ENCODE assay signal across 2 cellular contexts in the genomic region with DNA sequence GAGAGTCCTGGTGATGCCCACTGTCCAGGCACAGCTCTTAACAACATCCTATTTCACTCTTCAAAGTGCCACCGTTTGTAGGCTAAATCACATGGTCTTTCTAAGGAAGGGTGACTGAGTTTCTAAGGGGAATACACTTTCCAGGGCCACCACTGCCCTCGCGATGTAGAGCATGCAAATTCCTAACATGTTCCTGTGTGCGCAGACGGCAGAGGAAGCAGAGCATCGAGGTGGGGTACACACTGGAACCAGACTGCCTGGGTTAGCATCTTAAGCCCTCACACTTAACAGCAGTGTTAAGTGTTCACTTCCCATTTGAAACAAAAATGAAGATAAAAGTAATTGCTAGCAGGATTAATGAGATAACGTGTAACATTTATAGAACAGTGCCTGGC.
TF ChIP-seq lines count a peak whose summit lies in the region.

No MANE protein-coding gene starts in this region.

TF ChIP-seq in SK-N-SH, 30 proteins besides CTCF, POLR2A, EP300 and RAD21:
- TF ChIP-seq CHD2 (IDR thresholded peaks at IDR 0.05; ENCODE audit: low read length, partially characterized antibody) (no peak), TEAD4 (IDR thresholded peaks at IDR 0.05; ENCODE audit: borderline replicate concordance, insufficient read depth) (no peak), RXRA (IDR thresholded peaks at IDR 0.05; ENCODE audit: borderline replicate concordance, low read depth) (no peak), TAF1 (IDR thresholded peaks at IDR 0.05; ENCODE audit: borderline replicate concordance, low read depth, low read length) (no peak), MAX (IDR thresholded peaks at IDR 0.05; ENCODE audit: low read depth) (no peak), MXI1 (IDR thresholded peaks at IDR 0.05; ENCODE audit: low read depth, low read length) (no peak), USF2 (IDR thresholded peaks at IDR 0.05; ENCODE audit: borderline replicate concordance, low read depth, low read length) (no peak)

TF ChIP-seq in SK-N-SH treated with all-trans-retinoic acid at 6 μM for 48 hours, 23 proteins besides CTCF, POLR2A, EP300 and RAD21:
- TF ChIP-seq CSDC2 (CRISPR knock-in tag; IDR thresholded peaks at IDR 0.05): no peak
- no peak for TF ChIP-seq BACH2 (CRISPR knock-in tag; IDR thresholded peaks at IDR 0.05; ENCODE audit: borderline replicate concordance)
- no peak for TF ChIP-seq ZNF565 (CRISPR knock-in tag; conservative IDR thresholded peaks at IDR 0.05; ENCODE audit: low read depth)
- TF ChIP-seq CSRNP3 (CRISPR knock-in tag; IDR thresholded peaks at IDR 0.05): no peak
- no peak for TF ChIP-seq SNAI2 (CRISPR knock-in tag; IDR thresholded peaks at IDR 0.05)
- no peak for TF ChIP-seq ZFP3 (CRISPR knock-in tag; IDR thresholded peaks at IDR 0.05)
- TF ChIP-seq, protein P1, sequence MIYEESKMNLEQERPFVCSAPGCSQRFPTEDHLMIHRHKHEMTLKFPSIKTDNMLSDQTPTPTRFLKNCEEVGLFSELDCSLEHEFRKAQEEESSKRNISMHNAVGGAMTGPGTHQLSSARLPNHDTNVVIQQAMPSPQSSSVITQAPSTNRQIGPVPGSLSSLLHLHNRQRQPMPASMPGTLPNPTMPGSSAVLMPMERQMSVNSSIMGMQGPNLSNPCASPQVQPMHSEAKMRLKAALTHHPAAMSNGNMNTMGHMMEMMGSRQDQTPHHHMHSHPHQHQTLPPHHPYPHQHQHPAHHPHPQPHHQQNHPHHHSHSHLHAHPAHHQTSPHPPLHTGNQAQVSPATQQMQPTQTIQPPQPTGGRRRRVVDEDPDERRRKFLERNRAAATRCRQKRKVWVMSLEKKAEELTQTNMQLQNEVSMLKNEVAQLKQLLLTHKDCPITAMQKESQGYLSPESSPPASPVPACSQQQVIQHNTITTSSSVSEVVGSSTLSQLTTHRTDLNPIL (CRISPR knock-in tag; IDR thresholded peaks at IDR 0.05; ENCODE audit: low read depth): no peak
- TF ChIP-seq ISL1 (CRISPR knock-in tag; IDR thresholded peaks at IDR 0.05): no peak
- no peak for TF ChIP-seq TOX (CRISPR knock-in tag; IDR thresholded peaks at IDR 0.05; ENCODE audit: borderline replicate concordance)
- TF ChIP-seq, protein P2, sequence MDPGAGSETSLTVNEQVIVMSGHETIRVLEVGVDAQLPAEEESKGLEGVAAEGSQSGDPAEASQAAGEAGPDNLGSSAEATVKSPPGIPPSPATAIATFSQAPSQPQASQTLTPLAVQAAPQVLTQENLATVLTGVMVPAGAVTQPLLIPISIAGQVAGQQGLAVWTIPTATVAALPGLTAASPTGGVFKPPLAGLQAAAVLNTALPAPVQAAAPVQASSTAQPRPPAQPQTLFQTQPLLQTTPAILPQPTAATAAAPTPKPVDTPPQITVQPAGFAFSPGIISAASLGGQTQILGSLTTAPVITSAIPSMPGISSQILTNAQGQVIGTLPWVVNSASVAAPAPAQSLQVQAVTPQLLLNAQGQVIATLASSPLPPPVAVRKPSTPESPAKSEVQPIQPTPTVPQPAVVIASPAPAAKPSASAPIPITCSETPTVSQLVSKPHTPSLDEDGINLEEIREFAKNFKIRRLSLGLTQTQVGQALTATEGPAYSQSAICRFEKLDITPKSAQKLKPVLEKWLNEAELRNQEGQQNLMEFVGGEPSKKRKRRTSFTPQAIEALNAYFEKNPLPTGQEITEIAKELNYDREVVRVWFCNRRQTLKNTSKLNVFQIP (CRISPR knock-in tag; IDR thresholded peaks at IDR 0.05; ENCODE audit: borderline replicate concordance, low read depth): no peak
- TF ChIP-seq ESRRG (CRISPR knock-in tag; IDR thresholded peaks at IDR 0.05): no peak
